ENCODE assay signal across 17 cellular contexts in genomic region chr10:2972216-2972615, GRCh38.
DNase-seq lines count a peak whose midpoint lies in the region; ATAC-seq and TF ChIP-seq lines count a peak whose summit lies in the region.
"Had no signal": no experiment of that assay in that cellular context is flagged by ENCODE, and none has a peak within 500 bp of the region (broad histone marks: within the 10 kb centered on the region; RNA-seq: fewer than 3 reads in every experiment).

No MANE protein-coding gene starts in this region.

- ATAC-seq in HG03342 (IDR thresholded peaks at IDR 0.05; ENCODE audit: unreplicated experiment), result no peak
- ATAC-seq: CD8-positive, alpha-beta T cell; GM12878; HCT116 had no signal

- H3K4me1 ChIP-seq in neural progenitor cell, result peaks cover 21% of the 10 kb centered on the region
- H3K4me1 ChIP-seq: BLaER1 treated with 17β-estradiol and CSF1 and Interleukin-3, amounts not matched to agents 10 nM and 100 nM had no signal

- H4K20me1 ChIP-seq in neural progenitor cell (ENCODE audit: low read depth), result no peaks in the 10 kb centered on the region
- H4K20me1 ChIP-seq: BLaER1 treated with 17β-estradiol and CSF1 and Interleukin-3, amounts not matched to agents 10 nM and 100 nM had no signal

- H3K79me2 ChIP-seq in neural progenitor cell (ENCODE audit: low read depth), result no peaks in the 10 kb centered on the region

- peak overlapping the region; percentile 31 for H3K4me2 ChIP-seq in neural progenitor cell
- H3K4me2 ChIP-seq: BLaER1 treated with 17β-estradiol and CSF1 and Interleukin-3, amounts not matched to agents 10 nM and 100 nM had no signal

- no peaks in the 10 kb centered on the region for H3K27me3 ChIP-seq in neural progenitor cell
- H3K27me3 ChIP-seq: BLaER1 treated with 17β-estradiol and CSF1 and Interleukin-3, amounts not matched to agents 10 nM and 100 nM had no signal

- no peak overlapping the region for H3K4me3 ChIP-seq in neural progenitor cell
- H3K4me3 ChIP-seq: BLaER1 treated with 17β-estradiol and CSF1 and Interleukin-3, amounts not matched to agents 10 nM and 100 nM; GM12878 had no signal

- no peaks in the 10 kb centered on the region for H3K9me3 Mint-ChIP-seq in neural progenitor cell
- H3K9me3 Mint-ChIP-seq: CD8-positive, alpha-beta T cell; HFFc6 had no signal

- H3K27ac Mint-ChIP-seq in neural progenitor cell, result no peak overlapping the region
- H3K27ac Mint-ChIP-seq: B cell; CD8-positive, alpha-beta T cell; HFFc6 had no signal

- no peak for TF ChIP-seq CTCF in neural progenitor cell (IDR thresholded peaks at IDR 0.05)

- H3K36me3 Mint-ChIP-seq in neural progenitor cell, result no peaks in the 10 kb centered on the region
- H3K36me3 Mint-ChIP-seq: CD8-positive, alpha-beta T cell had no signal

- H2AFZ ChIP-seq in neural progenitor cell (replicated peaks), result no peak overlapping the region

- H3K27ac ChIP-seq in neural progenitor cell, result no peak overlapping the region
- H3K27ac ChIP-seq: BLaER1 treated with 17β-estradiol and CSF1 and Interleukin-3, amounts not matched to agents 10 nM and 100 nM had no signal

- DNase-seq in amniotic epithelial cell (ENCODE audit: low read depth) (peak; percentile 76), left kidney (ENCODE audit: low read depth, low spot score) (peak; percentile 61), neural progenitor cell (ENCODE audit: low spot score) (peak; percentile 60), GM03348 (ENCODE audit: low spot score) (no peak), NCI-H187 (lab: John Stamatoyannopoulos, UW) (no peak)
- DNase-seq: Calu3; CD8-positive, alpha-beta T cell; DMS79 treated with DMSO at 0.1 percent for 48 hours; GF-D8; GOT3; H7; HFFc6 had no signal

- H3K27me3 Mint-ChIP-seq in neural progenitor cell (ENCODE audit: insufficient read depth, low read depth), result peaks cover 6% of the 10 kb centered on the region

- no peaks in the 10 kb centered on the region for H3K36me3 ChIP-seq in neural progenitor cell
- H3K36me3 ChIP-seq: BLaER1 treated with 17β-estradiol and CSF1 and Interleukin-3, amounts not matched to agents 10 nM and 100 nM had no signal

- no peak overlapping the region for H3K4me3 Mint-ChIP-seq in neural progenitor cell
- H3K4me3 Mint-ChIP-seq: B cell; CD8-positive, alpha-beta T cell; HFFc6 had no signal

- H3K9me3 ChIP-seq in neural progenitor cell (ENCODE audit: low read depth), result no peaks in the 10 kb centered on the region
- H3K9me3 ChIP-seq: BLaER1 treated with 17β-estradiol and CSF1 and Interleukin-3, amounts not matched to agents 10 nM and 100 nM had no signal

- H3K9ac ChIP-seq in neural progenitor cell, result no peak overlapping the region
- H3K9ac ChIP-seq: BLaER1 treated with 17β-estradiol and CSF1 and Interleukin-3, amounts not matched to agents 10 nM and 100 nM had no signal

- H3F3A ChIP-seq in neural progenitor cell (ENCODE audit: low read depth), result peaks cover 9% of the 10 kb centered on the region

- H3K4me1 Mint-ChIP-seq in neural progenitor cell, result peaks cover 28% of the 10 kb centered on the region
- H3K4me1 Mint-ChIP-seq: B cell had no signal

Comparison
In these comparisons a context has a peak if more than half of its experiments do, and no peak if none do; other contexts are left out.
1. DNase-seq: peak in amniotic epithelial cell (single experiment), left kidney (single experiment) and neural progenitor cell (single experiment); none in GM03348 (single experiment) and NCI-H187 (0 of 2).